In the genomic region with DNA sequence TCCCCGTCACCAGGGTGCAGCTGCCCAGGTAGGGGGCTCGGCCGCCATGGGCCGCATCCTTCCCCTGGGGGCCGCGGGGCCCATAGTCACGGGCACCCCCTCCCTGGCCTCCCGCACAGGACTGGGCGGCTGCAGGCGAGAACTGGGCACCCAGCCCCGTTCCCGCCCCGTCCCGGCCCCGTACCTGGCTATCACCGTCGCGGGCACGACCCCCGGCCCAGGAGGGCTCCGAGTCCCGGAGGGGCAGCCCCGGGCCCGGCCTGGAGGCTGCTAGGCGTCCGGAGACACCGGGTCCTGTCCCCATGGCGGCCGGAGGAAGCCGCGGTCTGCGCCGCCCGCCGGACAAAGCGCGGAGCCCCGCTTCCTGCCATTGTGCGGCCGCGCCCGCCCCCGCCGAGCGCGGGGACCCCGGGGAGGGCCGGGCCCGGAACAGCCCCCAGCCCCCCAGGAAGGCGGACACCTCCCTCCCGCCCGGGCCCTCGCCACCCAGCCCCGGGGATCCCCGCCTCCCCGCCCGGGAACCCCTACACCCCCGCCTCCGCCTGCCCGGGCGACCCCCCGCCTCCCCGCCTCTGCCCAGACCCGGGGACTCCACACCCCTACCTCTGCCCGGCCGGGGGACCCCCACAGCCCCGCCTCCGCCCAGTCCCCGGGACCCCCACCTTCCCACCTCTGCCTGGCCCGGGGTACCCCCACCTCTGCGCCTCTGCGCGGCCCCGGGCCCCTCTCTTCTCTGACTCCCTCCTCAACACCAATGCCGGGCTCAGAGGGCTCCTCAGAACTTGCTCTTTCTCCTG, we compare ENCODE assay signal across 9 cellular contexts. TPM values are rescaled to one million over a fixed set of nuclear protein-coding genes. Genes with fewer than 3 reads are reported as not detected.
DNase-seq lines count a peak whose midpoint lies in the region; ATAC-seq, FAIRE-seq and TF ChIP-seq lines count a peak whose summit lies in the region.
"Had no signal": no experiment of that assay in that cellular context is flagged by ENCODE, and none has a peak within 500 bp of the region (broad histone marks: within the 10 kb centered on the region; RNA-seq: fewer than 3 reads in every experiment).

No MANE protein-coding gene starts in this region.

- H3K9me1 ChIP-seq in K562 (ENCODE audit: control insufficient read depth, insufficient read depth, low read length) = peaks cover 4% of the 10 kb centered on the region

- TF ChIP-seq RAD21 in K562 (CRISPR knock-in tag; conservative IDR thresholded peaks at IDR 0.05 in 1 of 2, IDR thresholded peaks at IDR 0.05 in 1 of 2) = no peak

- TF ChIP-seq CTCF in GM13977 (IDR thresholded peaks at IDR 0.05; ENCODE audit: extremely low read depth, insufficient read depth, missing control alignments) (no peak), K562 (IDR thresholded peaks at IDR 0.05 in 2 of 3, conservative IDR thresholded peaks at IDR 0.05 in 1 of 3; ENCODE audit: insufficient read depth in 2 of 3, low read depth in 1 of 3, low read length in 3 of 3) (no peak)

- H3K27ac ChIP-seq in K562 (ENCODE audit: extremely low read depth, low read depth, low read length) (no peak overlapping the region), iPS DF 6.9 (ENCODE audit: low read length) (no peak overlapping the region)

- FAIRE-seq in K562 (lab: Jason Lieb, UNC) = no peak

- WGBS in K562 (ENCODE audit: insufficient coverage, low coverage, missing lambda C conversion rate) = 3% methylated on average over 41 of the region's 75 CpGs
- no CpG with 5 or more reads among the region's 75 CpGs for WGBS in iPS DF 6.9 (ENCODE audit: insufficient coverage, insufficient read length)

- no peak for ATAC-seq in K562
- ATAC-seq: HCT116 had no signal

- CTCF ChIA-PET in K562 (lab: Yijun Ruan, JAX; ENCODE audit: low intra/inter-chr PET ratio) = interaction anchor here (0.9 to 2.9 kb wide), 3 partner anchors 38 to 161 kb away, joined by 3 to 31 read pairs (median 17); no protein-coding TSS in a partner anchor

- 0 out of 4 replicates have a peak overlapping the region, but pooled peaks of 1 of the 2 experiments have one; percentile 15 for H3K9ac ChIP-seq in K562 (ENCODE audit: insufficient read depth in 1 of 2, low read depth in 2 of 2, low read length in 2 of 2)

- in situ Hi-C loops in GM13977 (cut with MboI; ENCODE audit: low pct_unique_long_range_greater_than_20kb, low sequenced_read_pairs, unreplicated experiment) = loop anchor here (25.0 kb wide), 1 partner anchor 727 kb away; no protein-coding TSS in a partner anchor
- in situ Hi-C loops in K562 (cut with MboI) = loop anchor here (25.0 kb wide), 1 partner anchor 727 kb away; no protein-coding TSS in a partner anchor

- H3K4me3 ChIP-seq in K562 = no peak overlapping the region
- H3K4me3 ChIP-seq in iPS DF 6.9 (ENCODE audit: low read length) = peak overlapping the region; percentile 79; the same call in 1 of the 2 replicates
- H3K4me3 ChIP-seq in skeletal muscle cell (ENCODE audit: low read depth, low read length) = peak overlapping the region; percentile 67

- H3K36me3 ChIP-seq in K562 (ENCODE audit: control insufficient read depth, insufficient read depth, low read length) (no peaks in the 10 kb centered on the region), iPS DF 6.9 (ENCODE audit: control insufficient read depth, insufficient read depth, low read length) (no peaks in the 10 kb centered on the region)

- H2AFZ ChIP-seq in K562 (ENCODE audit: low read depth, low read length) = no peak overlapping the region

- peaks cover 48 to 77% of the 10 kb centered on the region in 2 experiments for H3K27me3 ChIP-seq in K562 (ENCODE audit: control insufficient read depth in 2 of 2, insufficient read depth in 2 of 2, low read length in 2 of 2)
- no peaks in the 10 kb centered on the region for H3K27me3 ChIP-seq in iPS DF 6.9 (ENCODE audit: control insufficient read depth, insufficient read depth, low read length)

- H3K4me1 ChIP-seq in K562 (replicated peaks in 1 of 2; ENCODE audit: control insufficient read depth in 2 of 2, insufficient read depth in 2 of 2, low read length in 2 of 2) = peaks cover 4 to 40% of the 10 kb centered on the region in 2 experiments; a peak in 2 of 5 replicates
- peaks cover 4% of the 10 kb centered on the region; the same call in 1 of the 2 replicates for H3K4me1 ChIP-seq in iPS DF 6.9 (ENCODE audit: control insufficient read depth, insufficient read depth, low read length)

- no peak overlapping the region for H3K4me2 ChIP-seq in K562 (ENCODE audit: insufficient read depth, low read length)

- BruUV-seq in K562 (replicated peaks; lab: Mats Ljungman, UMichigan) = no TSS peak

- TF ChIP-seq POLR2A in K562 (conservative IDR thresholded peaks at IDR 0.05) = no peak

- peaks cover 18% of the 10 kb centered on the region for H4K20me1 ChIP-seq in K562 (replicated peaks; ENCODE audit: control insufficient read depth, insufficient read depth, low read length)

- intact Hi-C loops in K562 (cut with micrococcal nuclease) = loop anchor here (5.0 kb wide), 1 partner anchor 83 kb away; no protein-coding TSS in a partner anchor

- no peaks in the 10 kb centered on the region for H3K9me3 ChIP-seq in K562 (replicated peaks; ENCODE audit: control insufficient read depth, insufficient read depth, low read depth, low read length)
- no peaks in the 10 kb centered on the region for H3K9me3 ChIP-seq in iPS DF 6.9 (ENCODE audit: control insufficient read depth, insufficient read depth, low read length)

- no peaks in the 10 kb centered on the region for H3K79me2 ChIP-seq in K562 (ENCODE audit: control insufficient read depth, insufficient read depth, low read length)

- TF ChIP-seq EP300 in K562 (IDR thresholded peaks at IDR 0.05; ENCODE audit: low read length) = no peak

- DNase-seq in GM13977 (ENCODE audit: low spot score) (peak; percentile 66), K562 (ENCODE audit: extremely low read depth in 1 of 4, low spot score in 3 of 4) (peak in 2 of 4 experiments; percentile 45 to 54), iPS DF 6.9 (ENCODE audit: low read depth, low spot score) (no peak), skeletal muscle cell (ENCODE audit: low read depth) (no peak), NCI-H1048 (lab: John Stamatoyannopoulos, UW) (no peak), DMS153 (lab: John Stamatoyannopoulos, UW) (no peak), HPDE6-E6E7 (ENCODE audit: extremely low spot score) (no peak), T-helper 1 cell (no peak)

- POLR2A ChIA-PET in K562 (lab: Yijun Ruan, JAX) = no interaction called here

TF ChIP-seq in K562, 482 proteins besides CTCF, POLR2A, EP300 and RAD21 (continues in another document):
- TF ChIP-seq CXXC5 (CRISPR knock-in tag; IDR thresholded peaks at IDR 0.05) = no peak
- TF ChIP-seq PCBP1 (IDR thresholded peaks at IDR 0.05; ENCODE audit: low read depth, low read length, poor library complexity, severe bottlenecking) = peak; percentile 24
- TF ChIP-seq YY1 (IDR thresholded peaks at IDR 0.05; ENCODE audit: borderline replicate concordance in 1 of 3, control insufficient read depth in 1 of 3, extremely low read depth in 1 of 3, insufficient read depth in 3 of 3, insufficient read length in 1 of 3, insufficient replicate concordance in 2 of 3, low read depth in 1 of 3, low read length in 2 of 3) = peak in 1 of 3 experiments; percentile 10

RNA-seq across cellular contexts. Expression of gene PLEKHG5, which starts 6.1 kb away (rescaled TPM):
- total RNA-seq in K562 (2011; cell fraction: chromatin; rRNA removed; ENCODE audit: low replicate concordance) = 0.51 and 2.5 TPM in 2 replicates
- total RNA-seq in K562 (2011; cell fraction: nucleolus; rRNA removed) = 1.4 and 1.5 TPM in 2 replicates
- 0.88 and 0.99 TPM in 2 replicates for total RNA-seq in K562 (2011; cell fraction: nucleoplasm; rRNA removed)
- total RNA-seq in K562 (2014; rRNA removed) = 0.05 and 0.20 TPM in 2 replicates
- 0.04 TPM in 1 of 2 replicates, not detected in the other for total RNA-seq in K562 (2014; rRNA removed; fragmentation: Illumina TruSeq; extraction: Trizol)
- not detected in 2 replicates for total RNA-seq in K562 (2015; rRNA removed; fragmentation: Illumina TruSeq; extraction: Trizol)
- 0.29 TPM in 2 replicates for total RNA-seq in K562 (2021)
- polyA plus RNA-seq in K562 (2011; rRNA removed) = 0.11 and 0.16 TPM in 2 replicates
- 0.06 and 0.49 TPM in 2 replicates for polyA plus RNA-seq in K562 (2011; cell fraction: cytosol; rRNA removed)
- polyA plus RNA-seq in K562 (2011; cell fraction: nucleus; rRNA removed) = 0.94 and 1.8 TPM in 2 replicates
- polyA plus RNA-seq in K562 (2012) = 0.04 and 0.07 TPM in 2 replicates
- 0.07 and 0.12 TPM in 2 replicates for polyA plus RNA-seq in K562 (2014; fragmentation: Illumina TruSeq; extraction: Trizol)
- polyA plus RNA-seq in K562 (2014; fragmentation: Nextera tagmentation; extraction: Ambion mirVana) = not detected
- polyA plus RNA-seq in K562 (2014; rRNA removed) = 0.13 and 0.26 TPM in 2 replicates
- 0.12 and 0.14 TPM in 2 replicates for polyA minus RNA-seq in K562 (2011; rRNA and poly(A)+ RNA removed)
- 0.29 TPM in 1 of 2 replicates, not detected in the other for polyA minus RNA-seq in K562 (2011; cell fraction: cytosol; rRNA and poly(A)+ RNA removed)
- 1.2 TPM in 2 replicates for polyA minus RNA-seq in K562 (2011; cell fraction: nucleus; rRNA and poly(A)+ RNA removed)

RNA-seq across cellular contexts. Expression of gene TNFRSF25, which starts 19.4 kb away (rescaled TPM):
- total RNA-seq in K562 (2011; cell fraction: chromatin; rRNA removed; ENCODE audit: low replicate concordance) = 2.3 TPM in 1 of 2 replicates, not detected in the other
- 0.26 and 2.2 TPM in 2 replicates for total RNA-seq in K562 (2011; cell fraction: nucleolus; rRNA removed)
- total RNA-seq in K562 (2011; cell fraction: nucleoplasm; rRNA removed) = 1.2 and 1.6 TPM in 2 replicates
- not detected in 2 replicates for total RNA-seq in K562 (2014; rRNA removed)
- total RNA-seq in K562 (2014; rRNA removed; fragmentation: Illumina TruSeq; extraction: Trizol) = not detected in 2 replicates
- not detected in 2 replicates for total RNA-seq in K562 (2015; rRNA removed; fragmentation: Illumina TruSeq; extraction: Trizol)
- 0.49 and 0.89 TPM in 2 replicates for total RNA-seq in K562 (2021)
- polyA plus RNA-seq in K562 (2011; rRNA removed) = 0.14 and 0.24 TPM in 2 replicates
- 0.16 and 0.30 TPM in 2 replicates for polyA plus RNA-seq in K562 (2011; cell fraction: cytosol; rRNA removed)
- 0.90 and 2.6 TPM in 2 replicates for polyA plus RNA-seq in K562 (2011; cell fraction: nucleus; rRNA removed)
- 0.10 and 0.14 TPM in 2 replicates for polyA plus RNA-seq in K562 (2012)
- not detected in 2 replicates for polyA plus RNA-seq in K562 (2014; fragmentation: Illumina TruSeq; extraction: Trizol)
- not detected for polyA plus RNA-seq in K562 (2014; fragmentation: Nextera tagmentation; extraction: Ambion mirVana)
- polyA plus RNA-seq in K562 (2014; rRNA removed) = not detected in 2 replicates
- not detected in 2 replicates for polyA minus RNA-seq in K562 (2011; rRNA and poly(A)+ RNA removed)
- polyA minus RNA-seq in K562 (2011; cell fraction: cytosol; rRNA and poly(A)+ RNA removed) = not detected in 2 replicates
- 0.13 TPM in 1 of 2 replicates, not detected in the other for polyA minus RNA-seq in K562 (2011; cell fraction: nucleus; rRNA and poly(A)+ RNA removed)
